In the genomic region with DNA sequence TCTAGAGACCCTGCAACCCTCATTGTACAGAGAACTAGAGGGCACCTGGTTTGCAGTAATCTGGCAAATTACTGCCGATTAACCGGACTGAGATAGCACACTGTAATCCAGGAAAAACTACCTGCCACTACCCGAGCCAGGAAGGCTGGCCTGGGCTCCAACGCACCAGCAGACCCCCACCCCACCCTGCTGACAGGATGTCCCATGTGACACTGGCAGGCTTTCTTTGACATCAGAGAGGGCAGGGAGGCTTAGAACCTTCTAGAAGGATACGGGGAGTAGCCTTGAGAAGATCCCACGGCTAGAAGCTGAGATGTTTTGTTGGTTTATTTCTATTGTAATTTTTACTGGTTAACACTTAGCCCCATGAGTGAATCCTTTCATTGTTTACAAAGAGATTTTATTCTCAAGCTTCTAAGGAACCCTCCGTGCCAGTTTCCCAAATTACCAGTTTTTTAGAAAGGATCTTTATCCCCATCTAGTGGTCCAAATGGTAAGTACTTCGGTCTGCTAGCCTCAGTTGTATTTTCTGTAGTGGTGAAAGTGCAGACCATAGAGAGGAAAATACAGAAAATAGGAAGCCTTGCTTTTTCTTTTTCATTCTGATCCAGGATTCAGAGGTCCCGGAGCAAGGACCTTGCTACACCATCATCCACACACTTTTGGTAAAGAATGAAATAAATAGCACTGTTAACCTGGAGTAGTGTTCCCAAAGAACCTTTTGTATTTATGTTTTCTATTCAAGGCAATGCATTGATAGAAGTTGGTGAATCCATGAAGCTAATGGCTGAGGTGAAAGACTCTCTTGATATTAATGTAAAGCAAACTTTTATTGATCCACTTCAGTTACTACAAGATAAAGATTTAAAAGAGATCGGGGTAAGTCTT, we compare ENCODE assay signal across 8 cellular contexts.
DNase-seq lines count a peak whose midpoint lies in the region; ATAC-seq and FAIRE-seq lines count a peak whose summit lies in the region.

No MANE protein-coding gene starts in this region.

- H2BK12ac ChIP-seq in neuronal stem cell (ENCODE audit: low read length) = no peak overlapping the region

- H3K4me3 ChIP-seq in neuronal stem cell (ENCODE audit: low read length in 2 of 2) = no peak overlapping the region

- WGBS in neuronal stem cell (ENCODE audit: extremely low coverage in 2 of 2, insufficient read length in 2 of 2, insufficient replicate concordance in 1 of 2), 2 donors = no CpG with 5 or more reads among the region's 10 CpGs

- no peaks in the 10 kb centered on the region for H3K36me3 ChIP-seq in neuronal stem cell (replicated peaks in 1 of 2; ENCODE audit: control insufficient read depth in 2 of 2, insufficient read depth in 2 of 2, low read length in 2 of 2)

- no peak overlapping the region for H4K91ac ChIP-seq in neuronal stem cell (ENCODE audit: low read depth, low read length, poor library complexity)

- ATAC-seq in esophagus mucosa (no peak), HG03439 (IDR thresholded peaks at IDR 0.05; ENCODE audit: unreplicated experiment) (no peak)

- H3K18ac ChIP-seq in neuronal stem cell (ENCODE audit: low read length) = no peak overlapping the region

- no peak overlapping the region for H3K14ac ChIP-seq in neuronal stem cell (ENCODE audit: low read length)

- peak; percentile 46 for FAIRE-seq in G401.6 (lab: Jason Lieb, UNC)

- H3K4me2 ChIP-seq in neuronal stem cell (ENCODE audit: insufficient read depth, low read length, poor library complexity, severe bottlenecking) = no peak overlapping the region

- H3K9ac ChIP-seq in neuronal stem cell (ENCODE audit: low read depth, low read length, poor library complexity) = no peak overlapping the region

- no peaks in the 10 kb centered on the region for H3K4me1 ChIP-seq in neuronal stem cell (ENCODE audit: control insufficient read depth in 2 of 2, insufficient read depth in 1 of 2, low read depth in 1 of 2, low read length in 2 of 2)

- H3K23ac ChIP-seq in neuronal stem cell (ENCODE audit: low read depth, low read length, poor library complexity) = no peak overlapping the region

- no peak overlapping the region for H3K4ac ChIP-seq in neuronal stem cell (ENCODE audit: low read length)

- H3K27ac ChIP-seq in neuronal stem cell (replicated peaks; ENCODE audit: low read length) = no peak overlapping the region

- peak; percentile 5 for DNase-seq in NCI-H69 (lab: John Stamatoyannopoulos, UW)
- peak; percentile 3 to 26 for DNase-seq in dermis microvascular lymphatic vessel endothelial cell (ENCODE audit: low read depth in 2 of 2)
- DNase-seq in neuronal stem cell (ENCODE audit: low spot score) = peak; percentile 41
- DNase-seq in T1000 (lab: John Stamatoyannopoulos, UW) = no peak
- no peak for DNase-seq in NCI-H1436 treated with DMSO at 0.1 percent for 48 hours (lab: John Stamatoyannopoulos, UW)

- H2BK5ac ChIP-seq in neuronal stem cell (ENCODE audit: low read length) = no peak overlapping the region

- no peak overlapping the region for H4K8ac ChIP-seq in neuronal stem cell (ENCODE audit: low read depth, low read length)

- no peak overlapping the region for H2BK15ac ChIP-seq in neuronal stem cell (ENCODE audit: low read length)

- H3K9me3 ChIP-seq in neuronal stem cell (replicated peaks in 1 of 2; ENCODE audit: control insufficient read depth in 2 of 2, insufficient read depth in 1 of 2, low read depth in 1 of 2, low read length in 2 of 2) = no peaks in the 10 kb centered on the region

- H2AFZ ChIP-seq in neuronal stem cell (ENCODE audit: low read length) = no peak overlapping the region

- H2AK5ac ChIP-seq in neuronal stem cell (ENCODE audit: low read depth, low read length) = no peak overlapping the region

- no peaks in the 10 kb centered on the region for H3K27me3 ChIP-seq in neuronal stem cell (ENCODE audit: control insufficient read depth in 3 of 3, insufficient read depth in 3 of 3, low read depth in 1 of 3, low read length in 3 of 3)

- no peak overlapping the region for H2BK120ac ChIP-seq in neuronal stem cell (ENCODE audit: low read depth, low read length)

- H3K79me1 ChIP-seq in neuronal stem cell (ENCODE audit: low read depth, low read length) = no peaks in the 10 kb centered on the region

Comparison
In these comparisons a context has a peak if more than half of its experiments do, and no peak if none do; other contexts are left out.
1. DNase-seq: peak in NCI-H69 (single experiment), dermis microvascular lymphatic vessel endothelial cell (2 of 2) and neuronal stem cell (single experiment); none in T1000 (single experiment) and NCI-H1436 treated with DMSO at 0.1 percent for 48 hours (single experiment).